ENCODE assay signal across 29 cellular contexts in genomic region chr3:127475975-127476374, GRCh38.
"Had no signal": no experiment of that assay in that cellular context is flagged by ENCODE, and none has a peak within 500 bp of the region (broad histone marks: within the 10 kb centered on the region; RNA-seq: fewer than 3 reads in every experiment).

No MANE protein-coding gene starts in this region.

- DNase-seq: activated CD4-positive, alpha-beta T cell treated with anti-CD3 and anti-CD28 coated beads for 48 hours; activated CD4-positive, alpha-beta T cell treated with anti-CD3 and anti-CD28 coated beads, Interleukin-2, amount 50 U/mL, for 4 hours; activated CD4-positive, CD25-positive, alpha-beta regulatory T cell treated with anti-CD3 and anti-CD28 coated beads, Interleukin-2, amount 50 U/mL, for 72 hours; activated CD8-positive, alpha-beta memory T cell treated with anti-CD3 and anti-CD28 coated beads, Interleukin-2, amount 50 U/mL, for 48 hours; activated CD8-positive, alpha-beta T cell treated with anti-CD3 and anti-CD28 coated beads, Interleukin-2, amount 10 ng/mL, durations not matched to agents 7 days and 5 days; activated effector memory CD4-positive, alpha-beta T cell treated with anti-CD3 and anti-CD28 coated beads, Interleukin-2, amount 50 U/mL, for 16 hours; activated naive CD4-positive, alpha-beta T cell treated with Interleukin-2 at 50 U/mL for 16 hours; activated naive CD8-positive, alpha-beta T cell treated with anti-CD3 and anti-CD28 coated beads, Interleukin-2, amount 50 U/mL, for 24 hours; activated T-cell treated with anti-CD3 and anti-CD28 coated beads, Interleukin-2, amount 50 U/mL, for 1 hour; amniotic stem cell; body of pancreas; central memory CD4-positive, alpha-beta T cell; KG1; MM.1S; NCI-H1105 treated with DMSO at 0.1 percent for 48 hours; NCI-H1436 treated with DMSO at 0.1 percent for 48 hours; NCI-H187 treated with DMSO at 0.1 percent for 48 hours; NCI-H2081 treated with DMSO at 0.1 percent for 48 hours; NCI-H446; NCI-H524 treated with DMSO at 0.1 percent for 48 hours; NCI-H748 treated with DMSO at 0.1 percent for 48 hours; Right ventricle myocardium superior; SJCRH30 had no signal

- H3K4me1 ChIP-seq: ascending aorta, body of pancreas, SJCRH30 had no signal

- H3K27me3 ChIP-seq: ascending aorta, body of pancreas had no signal

- H3K9me3 ChIP-seq: ascending aorta, body of pancreas, SJCRH30 had no signal

- H3K36me3 ChIP-seq: ascending aorta, SJCRH30 had no signal

- H3K4me3 Mint-ChIP-seq: activated CD8-positive, alpha-beta T cell treated with anti-CD3 and anti-CD28 coated beads, Interleukin-2, amount 10 ng/mL, durations not matched to agents 7 days and 5 days; activated naive CD8-positive, alpha-beta T cell treated with anti-CD3 and anti-CD28 coated beads, Interleukin-2, amount 50 U/mL, for 24 hours; T-helper 1 cell treated with Interleukin-12 subunit alpha and Interleukin-12 subunit beta and Interleukin-4 antibody, amounts not matched to agents 30 μg/mL and 1 μg/mL, for 36 hours; WTC11 had no signal

- H3K4me1 Mint-ChIP-seq: activated naive CD8-positive, alpha-beta T cell treated with anti-CD3 and anti-CD28 coated beads, Interleukin-2, amount 50 U/mL, for 24 hours had no signal

- H3K4me3 ChIP-seq: ascending aorta, body of pancreas, SJCRH30 had no signal

- H3K9me3 Mint-ChIP-seq: activated naive CD4-positive, alpha-beta T cell treated with anti-CD3 and anti-CD28 coated beads, Interleukin-2, amount 50 U/mL, for 72 hours; activated naive CD8-positive, alpha-beta T cell treated with anti-CD3 and anti-CD28 coated beads, Interleukin-2, amount 50 U/mL, for 24 hours; T-helper 1 cell treated with Interleukin-12 subunit alpha and Interleukin-12 subunit beta and Interleukin-4 antibody, amounts not matched to agents 30 μg/mL and 1 μg/mL, for 36 hours; WTC11 had no signal

- ATAC-seq: activated CD8-positive, alpha-beta T cell treated with anti-CD3 and anti-CD28 coated beads, Interleukin-2, amount 10 ng/mL, durations not matched to agents 7 days and 5 days; activated naive CD4-positive, alpha-beta T cell treated with anti-CD3 and anti-CD28 coated beads, Interleukin-2, amount 50 U/mL, for 72 hours; activated naive CD8-positive, alpha-beta T cell treated with anti-CD3 and anti-CD28 coated beads, Interleukin-2, amount 50 U/mL, for 24 hours; body of pancreas; Panc1; WTC11 had no signal

- H3K27ac Mint-ChIP-seq: activated CD8-positive, alpha-beta T cell treated with anti-CD3 and anti-CD28 coated beads, Interleukin-2, amount 10 ng/mL, durations not matched to agents 7 days and 5 days; activated naive CD4-positive, alpha-beta T cell treated with anti-CD3 and anti-CD28 coated beads, Interleukin-2, amount 50 U/mL, for 72 hours; activated naive CD8-positive, alpha-beta T cell treated with anti-CD3 and anti-CD28 coated beads, Interleukin-2, amount 50 U/mL, for 24 hours; T-helper 1 cell treated with Interleukin-12 subunit alpha and Interleukin-12 subunit beta and Interleukin-4 antibody, amounts not matched to agents 30 μg/mL and 1 μg/mL, for 36 hours; WTC11 had no signal

- H3K36me3 Mint-ChIP-seq: activated naive CD4-positive, alpha-beta T cell treated with anti-CD3 and anti-CD28 coated beads, Interleukin-2, amount 50 U/mL, for 72 hours; WTC11 had no signal

- H3K27ac ChIP-seq: ascending aorta, body of pancreas, RWPE1, SJCRH30 had no signal
